In the genomic region with DNA sequence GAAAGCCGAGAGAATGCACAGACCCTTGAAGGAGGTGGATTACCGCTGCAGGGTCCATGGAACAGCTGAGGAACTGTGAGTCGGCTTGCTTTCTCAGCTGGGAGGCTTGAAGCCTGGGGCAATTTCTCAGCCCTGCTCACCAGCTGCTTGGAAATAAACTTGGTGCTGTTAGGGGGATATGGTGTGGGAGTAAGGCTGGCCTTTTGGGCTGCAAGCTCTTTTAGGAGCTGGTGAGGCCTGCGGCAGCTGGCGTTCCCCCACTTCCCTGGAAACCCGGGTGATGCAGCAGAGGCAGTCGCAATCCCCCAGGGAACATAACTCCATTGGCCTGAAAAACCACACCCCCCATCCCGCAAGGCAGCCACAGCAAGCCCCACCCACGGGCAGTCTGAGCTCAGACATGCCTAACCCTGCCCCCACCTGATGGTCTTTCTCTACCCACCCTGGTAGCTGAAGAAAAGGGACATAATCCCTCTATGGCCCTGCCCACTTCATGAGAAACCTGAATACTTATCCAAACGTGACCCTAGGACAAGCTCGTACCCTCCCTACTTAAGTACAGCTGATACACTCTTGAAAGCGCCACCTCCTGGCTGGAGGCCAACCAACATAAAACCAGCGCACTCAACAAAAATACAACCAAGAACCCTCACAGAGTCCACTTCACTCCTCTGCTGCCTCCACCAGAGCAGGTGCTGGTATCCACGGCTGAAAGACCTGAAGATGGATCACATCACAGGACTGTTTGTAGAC, we compare ENCODE assay signal across 2 cellular contexts.
TF ChIP-seq lines count a peak whose summit lies in the region.

No MANE protein-coding gene starts in this region.

TF ChIP-seq in GM23338, 12 proteins besides CTCF, POLR2A, EP300 and RAD21:
- TF ChIP-seq ZNF114 (CRISPR knock-in tag; IDR thresholded peaks at IDR 0.05) (no peak), EZH2phosphoT487 (IDR thresholded peaks at IDR 0.05; ENCODE audit: unreplicated experiment) (no peak), STAT1 (IDR thresholded peaks at IDR 0.05; ENCODE audit: unreplicated experiment) (no peak), JUNB (IDR thresholded peaks at IDR 0.05; ENCODE audit: unreplicated experiment) (no peak), NANOG (IDR thresholded peaks at IDR 0.05; ENCODE audit: borderline replicate concordance) (no peak), EZH2 (IDR thresholded peaks at IDR 0.05; ENCODE audit: low read depth, unreplicated experiment) (no peak)

TF ChIP-seq in H1, 55 proteins besides CTCF, POLR2A, EP300 and RAD21:
- no peak for TF ChIP-seq SUZ12 (IDR thresholded peaks at IDR 0.05; ENCODE audit: low read length)
- TF ChIP-seq SAP30 (IDR thresholded peaks at IDR 0.05; ENCODE audit: insufficient read depth, insufficient replicate concordance, low read length), result no peak
- TF ChIP-seq EZH2 (IDR thresholded peaks at IDR 0.05; ENCODE audit: low read depth, low read length, severe bottlenecking), result no peak
- TF ChIP-seq KDM4A (IDR thresholded peaks at IDR 0.05; ENCODE audit: low read depth, low read length, severe bottlenecking), result no peak
- no peak for TF ChIP-seq SRF (IDR thresholded peaks at IDR 0.05; ENCODE audit: low read depth, low read length)
- TF ChIP-seq, protein P1, sequence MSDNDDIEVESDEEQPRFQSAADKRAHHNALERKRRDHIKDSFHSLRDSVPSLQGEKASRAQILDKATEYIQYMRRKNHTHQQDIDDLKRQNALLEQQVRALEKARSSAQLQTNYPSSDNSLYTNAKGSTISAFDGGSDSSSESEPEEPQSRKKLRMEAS (IDR thresholded peaks at IDR 0.05), result no peak
- TF ChIP-seq BRCA1 (IDR thresholded peaks at IDR 0.05; ENCODE audit: low read depth, low read length), result no peak
- TF ChIP-seq CHD2 (IDR thresholded peaks at IDR 0.05; ENCODE audit: low read length), result no peak
- TF ChIP-seq RXRA (IDR thresholded peaks at IDR 0.05; ENCODE audit: insufficient read depth, low read depth, low read length), result no peak
- TF ChIP-seq SP4 (IDR thresholded peaks at IDR 0.05; ENCODE audit: low read length), result no peak
- TF ChIP-seq KDM1A (IDR thresholded peaks at IDR 0.05; ENCODE audit: borderline replicate concordance, low read length), result no peak
- no peak for TF ChIP-seq CHD7 (IDR thresholded peaks at IDR 0.05; ENCODE audit: insufficient replicate concordance, low read length)
- TF ChIP-seq BACH1 (IDR thresholded peaks at IDR 0.05; ENCODE audit: low read length), result no peak
- TF ChIP-seq SIN3A (conservative IDR thresholded peaks at IDR 0.05 in 1 of 2, IDR thresholded peaks at IDR 0.05 in 1 of 2; ENCODE audit: low read depth in 1 of 2, low read length in 2 of 2), result no peak
- no peak for TF ChIP-seq HDAC6 (IDR thresholded peaks at IDR 0.05; ENCODE audit: low read depth, low read length)
